Comparison of ENCODE assay signal across 27 cellular contexts in genomic region chr21:32189688-32190483, GRCh38.
"Had no signal": no experiment of that assay in that cellular context is flagged by ENCODE, and none has a peak within 500 bp of the region (broad histone marks: within the 10 kb centered on the region; RNA-seq: fewer than 3 reads in every experiment).

No MANE protein-coding gene starts in this region.

- H3K4me3 Mint-ChIP-seq: activated naive CD4-positive, alpha-beta T cell treated with anti-CD3 and anti-CD28 coated beads, Interleukin-2, amount 10 ng/mL, durations not matched to agents 7 days and 5 days; activated naive CD8-positive, alpha-beta T cell treated with anti-CD3 and anti-CD28 coated beads, Interleukin-2, amount 10 ng/mL, durations not matched to agents 7 days and 5 days; nephron; stimulated activated naive CD8-positive, alpha-beta T cell treated with anti-CD3 and anti-CD28 coated beads, Interleukin-15, Interleukin-2, amounts not matched to agents 100 ng/mL and 50 ng/mL, for 24 hours; T-helper 17 cell had no signal

- H3K27ac Mint-ChIP-seq: activated naive CD4-positive, alpha-beta T cell treated with anti-CD3 and anti-CD28 coated beads, Interleukin-2, amount 10 ng/mL, durations not matched to agents 7 days and 5 days; activated naive CD8-positive, alpha-beta T cell treated with anti-CD3 and anti-CD28 coated beads, Interleukin-2, amount 10 ng/mL, durations not matched to agents 7 days and 5 days; nephron; stimulated activated naive CD8-positive, alpha-beta T cell treated with anti-CD3 and anti-CD28 coated beads, Interleukin-15, Interleukin-2, amounts not matched to agents 100 ng/mL and 50 ng/mL, for 24 hours; T-helper 17 cell had no signal

- H3K27me3 ChIP-seq: ascending aorta, brain microvascular endothelial cell, gastrocnemius medialis, hepatocyte, upper lobe of left lung had no signal

- H3K36me3 ChIP-seq: ascending aorta, brain microvascular endothelial cell, gastrocnemius medialis, left ventricle myocardium inferior, upper lobe of left lung, WERI-Rb-1 had no signal

- H3K4me3 ChIP-seq: ascending aorta, gastrocnemius medialis, hepatocyte, left ventricle myocardium inferior, mucosa of descending colon, skin epidermis, upper lobe of left lung had no signal

- H3K9me3 Mint-ChIP-seq: activated naive CD4-positive, alpha-beta T cell treated with anti-CD3 and anti-CD28 coated beads, Interleukin-2, amount 10 ng/mL, durations not matched to agents 7 days and 5 days; stimulated activated naive CD8-positive, alpha-beta T cell treated with anti-CD3 and anti-CD28 coated beads, Interleukin-15, Interleukin-2, amounts not matched to agents 100 ng/mL and 50 ng/mL, for 24 hours had no signal

- DNase-seq: activated CD4-positive, alpha-beta T cell treated with anti-CD3 and anti-CD28 coated beads for 48 hours; activated CD4-positive, alpha-beta T cell treated with anti-CD3 and anti-CD28 coated beads, Interleukin-2, amount 50 U/mL, for 48 hours; activated CD8-positive, alpha-beta memory T cell treated with anti-CD3 and anti-CD28 coated beads for 24 hours; activated gamma-delta T cell; activated naive CD4-positive, alpha-beta T cell treated with anti-CD3 and anti-CD28 coated beads, Interleukin-2, amount 10 ng/mL, durations not matched to agents 7 days and 5 days; activated naive CD8-positive, alpha-beta T cell treated with anti-CD3 and anti-CD28 coated beads, Interleukin-2, amount 10 ng/mL, durations not matched to agents 7 days and 5 days; brain microvascular endothelial cell; central memory CD4-positive, alpha-beta T cell; effector memory CD4-positive, alpha-beta T cell; gastrocnemius medialis; islet precursor cell; left ventricle myocardium inferior; mucosa of descending colon; stimulated activated CD4-positive, alpha-beta T cell treated with anti-CD3 and anti-CD28 coated beads, Interleukin-12 subunit alpha, Interleukin-12 subunit beta, amount 100 ng/mL, for 4 hours; stimulated activated CD4-positive, alpha-beta T cell treated with anti-CD3 and anti-CD28 coated beads, Interleukin-4, amount 100 ng/mL, for 1 hour; substantia nigra; T-helper 17 cell; T1000; upper lobe of left lung; WERI-Rb-1 had no signal

- H3K4me2 ChIP-seq: hepatocyte had no signal

- H2AFZ ChIP-seq: hepatocyte had no signal

- H3K79me2 ChIP-seq: hepatocyte had no signal

- H3K9me3 ChIP-seq: ascending aorta, gastrocnemius medialis, left ventricle myocardium inferior, mucosa of descending colon, upper lobe of left lung had no signal

- ATAC-seq: activated CD4-positive, CD25-positive, alpha-beta regulatory T cell treated with anti-CD3 and anti-CD28 coated beads, Interleukin-2, amount 50 U/mL, for 24 hours; gastrocnemius medialis; mucosa of descending colon; sciatic nerve; T-helper 17 cell had no signal

- H3K4me1 ChIP-seq: ascending aorta, gastrocnemius medialis, upper lobe of left lung had no signal

- H3K27ac ChIP-seq: ascending aorta, brain microvascular endothelial cell, gastrocnemius medialis, hepatocyte, left ventricle myocardium inferior, skin epidermis, upper lobe of left lung, WERI-Rb-1 had no signal

- H3K4me1 Mint-ChIP-seq: activated naive CD4-positive, alpha-beta T cell treated with anti-CD3 and anti-CD28 coated beads, Interleukin-2, amount 10 ng/mL, durations not matched to agents 7 days and 5 days; nephron; T-helper 17 cell had no signal

- H3K36me3 Mint-ChIP-seq: activated naive CD4-positive, alpha-beta T cell treated with anti-CD3 and anti-CD28 coated beads, Interleukin-2, amount 10 ng/mL, durations not matched to agents 7 days and 5 days; activated naive CD8-positive, alpha-beta T cell treated with anti-CD3 and anti-CD28 coated beads, Interleukin-2, amount 10 ng/mL, durations not matched to agents 7 days and 5 days had no signal
